In the genomic region with DNA sequence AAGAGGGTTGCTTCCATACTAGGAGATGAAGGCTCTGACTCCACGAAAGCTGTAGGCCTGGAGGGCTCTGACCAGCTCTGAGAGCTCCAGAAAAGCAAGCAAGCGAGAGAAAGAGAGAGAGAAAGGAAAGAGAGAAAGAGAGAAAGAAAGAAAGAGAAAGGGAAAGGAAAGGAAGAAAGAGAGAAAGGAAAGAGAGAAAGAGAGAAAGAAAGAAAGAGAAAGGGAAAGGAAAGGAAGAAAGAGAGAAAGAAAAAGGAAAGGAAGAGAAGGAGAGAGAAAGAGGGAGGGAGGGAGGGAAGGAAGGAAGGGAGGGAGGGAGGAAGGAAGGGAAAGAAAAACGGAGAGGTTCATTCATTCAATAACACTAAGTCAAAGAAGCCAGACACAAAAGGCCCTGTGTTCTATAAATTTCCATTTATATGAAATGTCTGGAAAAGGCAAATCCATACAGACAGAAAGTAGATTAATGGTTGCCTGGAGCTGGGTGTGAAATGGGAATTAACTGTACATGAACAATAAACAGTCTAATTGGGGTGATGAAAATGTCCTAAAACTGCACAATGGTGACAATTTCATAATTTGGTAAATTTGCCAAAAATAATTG, we compare ENCODE assay signal across 1 cellular context.
TF ChIP-seq lines count a peak whose summit lies in the region.

No MANE protein-coding gene starts in this region.

TF ChIP-seq in GM12878, 131 proteins besides CTCF, POLR2A, EP300 and RAD21:
- TF ChIP-seq CHD2 (IDR thresholded peaks at IDR 0.05; ENCODE audit: borderline replicate concordance, low read depth, low read length): no peak
- TF ChIP-seq TCF12 (IDR thresholded peaks at IDR 0.05; ENCODE audit: low read depth, low read length): no peak
- TF ChIP-seq POU2F2 (IDR thresholded peaks at IDR 0.05; ENCODE audit: borderline replicate concordance, low read depth, low read length): no peak
- TF ChIP-seq RBBP5 (conservative IDR thresholded peaks at IDR 0.05): no peak
- TF ChIP-seq YBX1 (IDR thresholded peaks at IDR 0.05): no peak
- TF ChIP-seq ZNF384 (IDR thresholded peaks at IDR 0.05; ENCODE audit: borderline replicate concordance, low read depth, low read length): no peak
- TF ChIP-seq ZNF217 (IDR thresholded peaks at IDR 0.05): no peak
- TF ChIP-seq EGR1 (IDR thresholded peaks at IDR 0.05; ENCODE audit: borderline replicate concordance in 1 of 2, low read depth in 2 of 2, low read length in 2 of 2): no peak
- no peak for TF ChIP-seq PAX8 (IDR thresholded peaks at IDR 0.05)
- TF ChIP-seq, protein P1, sequence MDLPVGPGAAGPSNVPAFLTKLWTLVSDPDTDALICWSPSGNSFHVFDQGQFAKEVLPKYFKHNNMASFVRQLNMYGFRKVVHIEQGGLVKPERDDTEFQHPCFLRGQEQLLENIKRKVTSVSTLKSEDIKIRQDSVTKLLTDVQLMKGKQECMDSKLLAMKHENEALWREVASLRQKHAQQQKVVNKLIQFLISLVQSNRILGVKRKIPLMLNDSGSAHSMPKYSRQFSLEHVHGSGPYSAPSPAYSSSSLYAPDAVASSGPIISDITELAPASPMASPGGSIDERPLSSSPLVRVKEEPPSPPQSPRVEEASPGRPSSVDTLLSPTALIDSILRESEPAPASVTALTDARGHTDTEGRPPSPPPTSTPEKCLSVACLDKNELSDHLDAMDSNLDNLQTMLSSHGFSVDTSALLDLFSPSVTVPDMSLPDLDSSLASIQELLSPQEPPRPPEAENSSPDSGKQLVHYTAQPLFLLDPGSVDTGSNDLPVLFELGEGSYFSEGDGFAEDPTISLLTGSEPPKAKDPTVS (IDR thresholded peaks at IDR 0.05; ENCODE audit: low read depth, low read length): no peak
- TF ChIP-seq ATF7 (IDR thresholded peaks at IDR 0.05; ENCODE audit: low read depth): no peak
- TF ChIP-seq HDGF (IDR thresholded peaks at IDR 0.05): no peak
